ENCODE assay signal across 2 cellular contexts in genomic region chr4:140947507-140947906, GRCh38.
TF ChIP-seq lines count a peak whose summit lies in the region.

No MANE protein-coding gene starts in this region.

TF ChIP-seq in SK-N-SH, 30 proteins besides CTCF, POLR2A, EP300 and RAD21:
- TF ChIP-seq PBX3 (IDR thresholded peaks at IDR 0.05), result peak; percentile 72
- peak; percentile 72 for TF ChIP-seq TCF12 (IDR thresholded peaks at IDR 0.05)
- peak; percentile 43 for TF ChIP-seq NFIC (IDR thresholded peaks at IDR 0.05; ENCODE audit: borderline replicate concordance)
- no peak for TF ChIP-seq ELF1 (IDR thresholded peaks at IDR 0.05)
- TF ChIP-seq FOSL2 (IDR thresholded peaks at IDR 0.05; ENCODE audit: borderline replicate concordance, low read depth), result peak; percentile 67; the same call in 1 of the 2 replicates
- TF ChIP-seq SMC3 (IDR thresholded peaks at IDR 0.05; ENCODE audit: low read depth, low read length), result no peak
- TF ChIP-seq USF2 (IDR thresholded peaks at IDR 0.05; ENCODE audit: borderline replicate concordance, low read depth, low read length), result no peak
- TF ChIP-seq, protein P1, sequence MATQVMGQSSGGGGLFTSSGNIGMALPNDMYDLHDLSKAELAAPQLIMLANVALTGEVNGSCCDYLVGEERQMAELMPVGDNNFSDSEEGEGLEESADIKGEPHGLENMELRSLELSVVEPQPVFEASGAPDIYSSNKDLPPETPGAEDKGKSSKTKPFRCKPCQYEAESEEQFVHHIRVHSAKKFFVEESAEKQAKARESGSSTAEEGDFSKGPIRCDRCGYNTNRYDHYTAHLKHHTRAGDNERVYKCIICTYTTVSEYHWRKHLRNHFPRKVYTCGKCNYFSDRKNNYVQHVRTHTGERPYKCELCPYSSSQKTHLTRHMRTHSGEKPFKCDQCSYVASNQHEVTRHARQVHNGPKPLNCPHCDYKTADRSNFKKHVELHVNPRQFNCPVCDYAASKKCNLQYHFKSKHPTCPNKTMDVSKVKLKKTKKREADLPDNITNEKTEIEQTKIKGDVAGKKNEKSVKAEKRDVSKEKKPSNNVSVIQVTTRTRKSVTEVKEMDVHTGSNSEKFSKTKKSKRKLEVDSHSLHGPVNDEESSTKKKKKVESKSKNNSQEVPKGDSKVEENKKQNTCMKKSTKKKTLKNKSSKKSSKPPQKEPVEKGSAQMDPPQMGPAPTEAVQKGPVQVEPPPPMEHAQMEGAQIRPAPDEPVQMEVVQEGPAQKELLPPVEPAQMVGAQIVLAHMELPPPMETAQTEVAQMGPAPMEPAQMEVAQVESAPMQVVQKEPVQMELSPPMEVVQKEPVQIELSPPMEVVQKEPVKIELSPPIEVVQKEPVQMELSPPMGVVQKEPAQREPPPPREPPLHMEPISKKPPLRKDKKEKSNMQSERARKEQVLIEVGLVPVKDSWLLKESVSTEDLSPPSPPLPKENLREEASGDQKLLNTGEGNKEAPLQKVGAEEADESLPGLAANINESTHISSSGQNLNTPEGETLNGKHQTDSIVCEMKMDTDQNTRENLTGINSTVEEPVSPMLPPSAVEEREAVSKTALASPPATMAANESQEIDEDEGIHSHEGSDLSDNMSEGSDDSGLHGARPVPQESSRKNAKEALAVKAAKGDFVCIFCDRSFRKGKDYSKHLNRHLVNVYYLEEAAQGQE (IDR thresholded peaks at IDR 0.05; ENCODE audit: low read depth, low read length), result no peak
- no peak for TF ChIP-seq TAF1 (IDR thresholded peaks at IDR 0.05; ENCODE audit: borderline replicate concordance, low read depth, low read length)
- TF ChIP-seq JUND (IDR thresholded peaks at IDR 0.05), result no peak
- peak; percentile 54; the same call in 1 of the 2 replicates for TF ChIP-seq POLR2AphosphoS5 (IDR thresholded peaks at IDR 0.05; ENCODE audit: low read depth, low read length)
- no peak for TF ChIP-seq GATA2 (CRISPR knock-in tag; IDR thresholded peaks at IDR 0.05)
- peak; percentile 68 for TF ChIP-seq MAX (IDR thresholded peaks at IDR 0.05; ENCODE audit: low read depth)
- no peak for TF ChIP-seq MEF2A (IDR thresholded peaks at IDR 0.05; ENCODE audit: borderline replicate concordance, low read depth)
- peak; percentile 72; the same call in 1 of the 2 replicates for TF ChIP-seq RFX5 (IDR thresholded peaks at IDR 0.05; ENCODE audit: low read length)
- no peak for TF ChIP-seq CHD2 (IDR thresholded peaks at IDR 0.05; ENCODE audit: low read length, partially characterized antibody)
- no peak for TF ChIP-seq TEAD4 (IDR thresholded peaks at IDR 0.05; ENCODE audit: borderline replicate concordance, insufficient read depth)
- TF ChIP-seq FOXJ3 (CRISPR knock-in tag; IDR thresholded peaks at IDR 0.05), result no peak

TF ChIP-seq in endothelial cell of umbilical vein, 7 proteins besides CTCF, POLR2A, EP300 and RAD21:
- TF ChIP-seq MYC (IDR thresholded peaks at IDR 0.05; ENCODE audit: low read depth, low read length) (no peak), FOS (IDR thresholded peaks at IDR 0.05; ENCODE audit: borderline replicate concordance, insufficient read depth, low read length) (peak; percentile 47), MAX (IDR thresholded peaks at IDR 0.05; ENCODE audit: insufficient read depth, insufficient read length) (no peak), POLR2AphosphoS5 (IDR thresholded peaks at IDR 0.05; ENCODE audit: insufficient read depth, low read depth, low read length) (no peak), JUN (IDR thresholded peaks at IDR 0.05; ENCODE audit: borderline replicate concordance, insufficient read depth, insufficient read length, low read depth) (no peak), GATA2 (IDR thresholded peaks at IDR 0.05; ENCODE audit: insufficient read depth, insufficient read length, low read depth, low read length) (no peak)
